Comparison of ENCODE assay signal across 6 cellular contexts in the genomic region with DNA sequence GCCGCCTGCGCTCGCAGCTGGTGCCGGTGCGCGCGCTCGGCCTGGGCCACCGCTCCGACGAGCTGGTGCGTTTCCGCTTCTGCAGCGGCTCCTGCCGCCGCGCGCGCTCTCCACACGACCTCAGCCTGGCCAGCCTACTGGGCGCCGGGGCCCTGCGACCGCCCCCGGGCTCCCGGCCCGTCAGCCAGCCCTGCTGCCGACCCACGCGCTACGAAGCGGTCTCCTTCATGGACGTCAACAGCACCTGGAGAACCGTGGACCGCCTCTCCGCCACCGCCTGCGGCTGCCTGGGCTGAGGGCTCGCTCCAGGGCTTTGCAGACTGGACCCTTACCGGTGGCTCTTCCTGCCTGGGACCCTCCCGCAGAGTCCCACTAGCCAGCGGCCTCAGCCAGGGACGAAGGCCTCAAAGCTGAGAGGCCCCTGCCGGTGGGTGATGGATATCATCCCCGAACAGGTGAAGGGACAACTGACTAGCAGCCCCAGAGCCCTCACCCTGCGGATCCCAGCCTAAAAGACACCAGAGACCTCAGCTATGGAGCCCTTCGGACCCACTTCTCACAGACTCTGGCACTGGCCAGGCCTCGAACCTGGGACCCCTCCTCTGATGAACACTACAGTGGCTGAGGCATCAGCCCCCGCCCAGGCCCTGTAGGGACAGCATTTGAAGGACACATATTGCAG. TPM values are rescaled to one million over a fixed set of nuclear protein-coding genes. Genes with fewer than 3 reads are reported as not detected.
DNase-seq lines count a peak whose midpoint lies in the region; ATAC-seq and TF ChIP-seq lines count a peak whose summit lies in the region.

No MANE protein-coding gene starts in this region.

- no peaks in the 10 kb centered on the region for H3K9me3 ChIP-seq in CD8-positive, alpha-beta T cell (ENCODE audit: low read length)
- no peaks in the 10 kb centered on the region for H3K9me3 ChIP-seq in NT2/D1 (ENCODE audit: insufficient read depth, low read length)

- peaks cover 14% of the 10 kb centered on the region for H3K4me1 ChIP-seq in CD8-positive, alpha-beta T cell (ENCODE audit: insufficient read depth, low read length)
- H3K4me1 ChIP-seq in NT2/D1 (ENCODE audit: insufficient read depth, insufficient read length): peaks cover 55% of the 10 kb centered on the region

- no peak for TF ChIP-seq CTCF in CD8-positive, alpha-beta T cell (IDR thresholded peaks at IDR 0.05)

- peak overlapping the region; percentile 66 for H3K4me3 Mint-ChIP-seq in CD8-positive, alpha-beta T cell

- peak overlapping the region; percentile 82 for H3K9ac ChIP-seq in NT2/D1 (ENCODE audit: insufficient read length, low read depth)

- peaks cover 6% of the 10 kb centered on the region for H3K36me3 Mint-ChIP-seq in CD8-positive, alpha-beta T cell

- H3K27ac Mint-ChIP-seq in CD8-positive, alpha-beta T cell: no peak overlapping the region

- no peaks in the 10 kb centered on the region for H3K36me3 ChIP-seq in CD8-positive, alpha-beta T cell (ENCODE audit: insufficient read depth, low read length)
- peaks cover 18% of the 10 kb centered on the region for H3K36me3 ChIP-seq in NT2/D1 (ENCODE audit: insufficient read depth, insufficient read length, low read length)

- intact Hi-C loops in CD8-positive, alpha-beta T cell (cut with DNase I, micrococcal nuclease): no loop called here
- intact Hi-C loops in Right ventricle myocardium superior (cut with DNase I): loop anchor here (10.0 kb wide), 1 partner anchor 412 kb away; no protein-coding TSS in a partner anchor

- H3K27me3 ChIP-seq in CD8-positive, alpha-beta T cell (ENCODE audit: insufficient read depth, low read length): peaks cover 27% of the 10 kb centered on the region
- peaks cover 21% of the 10 kb centered on the region for H3K27me3 ChIP-seq in NT2/D1 (ENCODE audit: insufficient read depth, insufficient read length)

- H3K27me3 Mint-ChIP-seq in CD8-positive, alpha-beta T cell (ENCODE audit: low read depth): peaks cover 29% of the 10 kb centered on the region

- CTCF ChIA-PET in CD8-positive, alpha-beta T cell (lab: Charles Lee): interaction anchor here (5.8 kb wide), 1 partner anchor 171 kb away, joined by 107 read pairs; no protein-coding TSS in a partner anchor

- no peak overlapping the region for H3K4me3 ChIP-seq in CD8-positive, alpha-beta T cell (ENCODE audit: low read depth, low read length)
- peak overlapping the region; percentile 48 for H3K4me3 ChIP-seq in NT2/D1 (ENCODE audit: insufficient read length, low read depth)

- no peak overlapping the region for H3K27ac ChIP-seq in CD8-positive, alpha-beta T cell (ENCODE audit: low read depth, low read length)
- H3K27ac ChIP-seq in substantia nigra (ENCODE audit: low read depth, low read length, poor library complexity, severe bottlenecking): peak overlapping the region; percentile 38

- POLR2A ChIA-PET in CD8-positive, alpha-beta T cell (lab: Charles Lee): interaction anchor here (1.0 kb wide), 1 partner anchor 13 kb away, joined by 4 read pairs; no protein-coding TSS in a partner anchor

- no peak for DNase-seq in CD8-positive, alpha-beta T cell
- peak; percentile 51 for DNase-seq in NT2/D1 (ENCODE audit: low read depth, low spot score)
- peak; percentile 64 for DNase-seq in Right ventricle myocardium superior
- DNase-seq in substantia nigra (lab: John Stamatoyannopoulos, UW): peak in 9 of 49 donors; percentile 16 to 80 (median 25)
- no peak for DNase-seq in kidney glomerular epithelial cell (lab: John Stamatoyannopoulos, UW)

- H3K9me3 Mint-ChIP-seq in CD8-positive, alpha-beta T cell: no peaks in the 10 kb centered on the region

- peak; percentile 42 for ATAC-seq in CD8-positive, alpha-beta T cell
- ATAC-seq in Right ventricle myocardium superior (ENCODE audit: poor library complexity): peak; percentile 46
- no peak for ATAC-seq in HG03175 (IDR thresholded peaks at IDR 0.05; ENCODE audit: unreplicated experiment)

- H3K4me1 Mint-ChIP-seq in CD8-positive, alpha-beta T cell (ENCODE audit: low read depth): peaks cover 15% of the 10 kb centered on the region

RNA-seq across cellular contexts. Expression of gene ARTN, which starts 3.0 kb away (rescaled TPM):
- under 1 TPM; 0.81 to 0.84 TPM for total RNA-seq in CD8-positive, alpha-beta T cell
- total RNA-seq in Right ventricle myocardium superior: not detected

RNA-seq across cellular contexts. Expression of gene IPO13, which starts 10.1 kb away (rescaled TPM):
- total RNA-seq in CD8-positive, alpha-beta T cell: 1 to 10 TPM; 6.5 to 8.1 TPM
- 58.8 TPM for total RNA-seq in Right ventricle myocardium superior

RNA-seq across cellular contexts. Expression of gene DPH2, which starts 33.2 kb away (rescaled TPM):
- 10 to 100 TPM; 14.8 to 15.7 TPM for total RNA-seq in CD8-positive, alpha-beta T cell
- 16.2 TPM for total RNA-seq in Right ventricle myocardium superior

RNA-seq across cellular contexts. Expression of gene ATP6V0B, which starts 38.1 kb away (rescaled TPM):
- total RNA-seq in CD8-positive, alpha-beta T cell: 10 to 100 TPM; 52.0 to 56.3 TPM
- 80.9 TPM for total RNA-seq in Right ventricle myocardium superior

RNA-seq across cellular contexts. Expression of gene B4GALT2, which starts 42.4 kb away (rescaled TPM):
- under 1 TPM; 0.42 to 0.71 TPM for total RNA-seq in CD8-positive, alpha-beta T cell
- 34.3 TPM for total RNA-seq in Right ventricle myocardium superior

Comparison
In these comparisons a context has a peak if more than half of its experiments do, and no peak if none do; other contexts are left out.
1. DNase-seq: peak in NT2/D1 (single experiment) and Right ventricle myocardium superior (single experiment); none in CD8-positive, alpha-beta T cell (0 of 7) and kidney glomerular epithelial cell (single experiment).